ENCODE assay signal across 27 cellular contexts in genomic region chr3:170337420-170337819, GRCh38.
"Had no signal": no experiment of that assay in that cellular context is flagged by ENCODE, and none has a peak within 500 bp of the region (broad histone marks: within the 10 kb centered on the region; RNA-seq: fewer than 3 reads in every experiment).

No MANE protein-coding gene starts in this region.

- DNase-seq: colonic mucosa; cortex of kidney; dermis blood vessel endothelial cell; dorsolateral prefrontal cortex; effector CD4-positive, alpha-beta T cell; effector CD8-positive, alpha-beta T cell; effector memory CD4-positive, alpha-beta T cell; effector memory CD8-positive, alpha-beta T cell; erythroblast; esophagus squamous epithelium; foreskin fibroblast; foreskin keratinocyte; foreskin melanocyte; gastrocnemius medialis; glutamatergic neuron; head of caudate nucleus; heart left ventricle; heart right ventricle had no signal

- H3K36me3 ChIP-seq: colonic mucosa, esophagus muscularis mucosa, esophagus squamous epithelium, gastrocnemius medialis, gastroesophageal sphincter, heart left ventricle, heart right ventricle had no signal

- H2AFZ ChIP-seq: hepatocyte had no signal

- H3K9me3 ChIP-seq: colonic mucosa, esophagus muscularis mucosa, esophagus squamous epithelium, gastrocnemius medialis, gastroesophageal sphincter had no signal

- H3K4me2 ChIP-seq: hepatocyte had no signal

- H3K27me3 Mint-ChIP-seq: dendritic cell treated with granulocyte-macrophage colony-stimulating factor and Interleukin-4, amounts not matched to agents 40 ng/mL and 50 ng/mL, for 4 days; effector memory CD8-positive, alpha-beta T cell had no signal

- H3K4me3 ChIP-seq: colonic mucosa, coronary artery, dorsolateral prefrontal cortex, esophagus muscularis mucosa, esophagus squamous epithelium, gastrocnemius medialis, gastroesophageal sphincter, heart left ventricle, heart right ventricle, hepatocyte had no signal

- H3K4me3 Mint-ChIP-seq: dendritic cell treated with granulocyte-macrophage colony-stimulating factor and Interleukin-4, amounts not matched to agents 40 ng/mL and 50 ng/mL, for 4 days; effector memory CD8-positive, alpha-beta T cell had no signal

- H3K27me3 ChIP-seq: colonic mucosa, dorsolateral prefrontal cortex, esophagus muscularis mucosa, esophagus squamous epithelium, foreskin keratinocyte, gastrocnemius medialis, gastroesophageal sphincter, heart left ventricle, heart right ventricle, hepatocyte had no signal

- H3K4me1 ChIP-seq: colonic mucosa, esophagus muscularis mucosa, esophagus squamous epithelium, foreskin keratinocyte, gastrocnemius medialis, gastroesophageal sphincter, heart left ventricle had no signal

- H3K27ac Mint-ChIP-seq: dendritic cell treated with granulocyte-macrophage colony-stimulating factor and Interleukin-4, amounts not matched to agents 40 ng/mL and 50 ng/mL, for 4 days; effector memory CD8-positive, alpha-beta T cell had no signal

- FAIRE-seq: endothelial cell of umbilical vein, frontal cortex had no signal

- ATAC-seq: effector memory CD8-positive, alpha-beta T cell; esophagus mucosa; foreskin keratinocyte; gastrocnemius medialis; gastroesophageal sphincter; heart left ventricle; heart right ventricle had no signal

- H3K9me3 Mint-ChIP-seq: dendritic cell treated with granulocyte-macrophage colony-stimulating factor and Interleukin-4, amounts not matched to agents 40 ng/mL and 50 ng/mL, for 4 days; effector memory CD8-positive, alpha-beta T cell had no signal

- H3K27ac ChIP-seq: colonic mucosa, coronary artery, dorsolateral prefrontal cortex, epithelial cell of prostate, esophagus muscularis mucosa, esophagus squamous epithelium, foreskin keratinocyte, gastrocnemius medialis, gastroesophageal sphincter, heart left ventricle, heart right ventricle, hepatocyte had no signal

- H3K79me2 ChIP-seq: hepatocyte had no signal
